ENCODE assay signal across 8 cellular contexts in the genomic region with DNA sequence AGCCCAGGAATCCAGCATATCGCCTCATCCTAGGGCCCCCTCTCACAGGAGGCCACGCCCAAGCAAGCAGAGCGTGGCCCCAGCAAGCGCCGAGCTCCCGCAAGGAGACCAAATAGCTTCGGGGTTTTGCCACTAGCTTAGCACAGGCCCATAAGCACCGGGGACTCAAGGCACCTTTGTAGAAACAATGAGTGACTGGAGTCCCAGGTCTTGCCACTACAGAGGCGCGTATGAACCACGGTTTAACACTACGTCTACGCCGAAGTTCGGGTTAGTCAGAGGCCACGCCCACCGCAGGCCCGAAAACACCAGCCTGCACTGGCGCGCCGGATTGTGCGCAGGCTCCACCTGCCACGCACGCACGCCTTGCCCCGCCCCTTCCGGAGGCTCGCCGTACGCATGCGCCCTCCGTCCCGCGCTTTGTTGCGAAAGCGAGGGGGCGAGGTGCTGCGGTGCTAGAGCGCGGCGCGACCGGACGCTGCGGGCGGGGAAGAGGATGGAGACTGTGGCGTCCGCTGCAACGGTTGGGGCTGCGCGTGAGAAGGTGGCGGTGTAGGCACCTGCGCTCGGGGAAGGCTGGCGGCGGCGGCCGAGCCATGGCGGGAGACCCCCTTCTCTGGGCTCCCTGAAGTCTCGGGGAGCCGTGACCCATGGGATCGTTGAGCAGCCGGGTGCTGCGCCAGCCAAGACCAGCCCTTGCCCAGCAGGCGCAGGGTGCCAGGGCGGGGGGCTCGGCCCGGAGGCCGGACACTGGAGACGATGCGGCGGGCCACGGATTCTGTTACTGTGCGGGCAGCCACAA. TPM values are rescaled to one million over a fixed set of nuclear protein-coding genes. Genes with fewer than 3 reads are reported as not detected.
A peak's percentile ranks its signal among the peaks of the same experiment; 100 is the strongest.
DNase-seq lines count a peak whose midpoint lies in the region; ATAC-seq, FAIRE-seq and TF ChIP-seq lines count a peak whose summit lies in the region.

A gene with protein sequence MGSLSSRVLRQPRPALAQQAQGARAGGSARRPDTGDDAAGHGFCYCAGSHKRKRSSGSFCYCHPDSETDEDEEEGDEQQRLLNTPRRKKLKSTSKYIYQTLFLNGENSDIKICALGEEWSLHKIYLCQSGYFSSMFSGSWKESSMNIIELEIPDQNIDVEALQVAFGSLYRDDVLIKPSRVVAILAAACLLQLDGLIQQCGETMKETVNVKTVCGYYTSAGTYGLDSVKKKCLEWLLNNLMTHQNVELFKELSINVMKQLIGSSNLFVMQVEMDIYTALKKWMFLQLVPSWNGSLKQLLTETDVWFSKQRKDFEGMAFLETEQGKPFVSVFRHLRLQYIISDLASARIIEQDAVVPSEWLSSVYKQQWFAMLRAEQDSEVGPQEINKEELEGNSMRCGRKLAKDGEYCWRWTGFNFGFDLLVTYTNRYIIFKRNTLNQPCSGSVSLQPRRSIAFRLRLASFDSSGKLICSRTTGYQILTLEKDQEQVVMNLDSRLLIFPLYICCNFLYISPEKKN (plus strand): TSS at position 418 of the 802 bp plus-strand sequence. CDS start 233 bp downstream, at position 651.

- under 1% methylated on average over 74 of the region's 74 CpGs for WGBS in right cardiac atrium

- ATAC-seq in GM18505 (IDR thresholded peaks at IDR 0.05; ENCODE audit: unreplicated experiment) (peak; percentile 82), HG02970 (IDR thresholded peaks at IDR 0.05; ENCODE audit: low FRiP score, unreplicated experiment) (peak; percentile 89), right cardiac atrium (peak; percentile 99)

- H3K27me3 ChIP-seq in right cardiac atrium (ENCODE audit: control insufficient read depth, insufficient read depth): no peaks in the 10 kb centered on the region

- peak; percentile 99 for FAIRE-seq in urothelium cell line (lab: Jason Lieb, UNC)

- H3K4me1 ChIP-seq in right cardiac atrium (ENCODE audit: control insufficient read depth, insufficient read depth, low read length): no peaks in the 10 kb centered on the region

- intact Hi-C loops in right cardiac atrium (cut with DNase I): no loop called here

- peak within 1 kb of the TSS; percentile 55 for H3K4me3 ChIP-seq in right cardiac atrium (ENCODE audit: low read length)

- peak within 1 kb of the TSS; percentile 94 for H3K27ac ChIP-seq in right cardiac atrium (ENCODE audit: low read length)

- TF ChIP-seq POLR2A in GM18505 (IDR thresholded peaks at IDR 0.05; ENCODE audit: borderline replicate concordance, extremely low read depth, insufficient read depth, insufficient read length): peak; percentile 78

- H3K9me3 ChIP-seq in right cardiac atrium (ENCODE audit: control insufficient read depth, low read length): no peaks in the 10 kb centered on the region

- DNase-seq in NCI-H187 treated with DMSO at 0.1 percent for 48 hours (lab: John Stamatoyannopoulos, UW) (peak; percentile 49), T-helper 2 cell (peak; percentile 97 to 99 (median 99)), anterior cingulate cortex (lab: John Stamatoyannopoulos, UW) (peak; percentile 65 to 97 (median 92)), right cardiac atrium (peak; percentile 98 to 99 (median 99)), pulmonary artery endothelial cell (ENCODE audit: low read depth, low spot score) (peak; percentile 79), urothelium cell line (ENCODE audit: low spot score) (peak; percentile 99)

RNA-seq across cellular contexts. Expression of the gene that starts here (rescaled TPM):
- 1 to 10 TPM; 4.6 to 6.8 (median 6.4) TPM for total RNA-seq in right cardiac atrium
- polyA plus RNA-seq in right cardiac atrium: 2.5 TPM
- total RNA-seq in pulmonary artery endothelial cell: 10.2 and 17.2 TPM in 2 replicates

Comparison
In these comparisons a context has a peak if more than half of its experiments do, and no peak if none do; other contexts are left out.
1. Peak in every context shown above with its lines: DNase-seq, ATAC-seq, H3K4me3 ChIP-seq and H3K27ac ChIP-seq.
2. DNase-seq: peak in every context shown above with its lines; median percentile 99 in T-helper 2 cell; 99 in right cardiac atrium; 99 in urothelium cell line; 92 in anterior cingulate cortex; 79 in pulmonary artery endothelial cell; 49 in NCI-H187 treated with DMSO at 0.1 percent for 48 hours.